Comparison of ENCODE assay signal across 10 cellular contexts in genomic region chr9:136011703-136012496, GRCh38. TPM values are rescaled to one million over a fixed set of nuclear protein-coding genes. Genes with fewer than 3 reads are reported as not detected.
DNase-seq lines count a peak whose midpoint lies in the region; ATAC-seq lines count a peak whose summit lies in the region.
"Had no signal": no experiment of that assay in that cellular context is flagged by ENCODE, and none has a peak within 500 bp of the region (broad histone marks: within the 10 kb centered on the region; RNA-seq: fewer than 3 reads in every experiment).

No MANE protein-coding gene starts in this region.

- ATAC-seq in HG02763 (IDR thresholded peaks at IDR 0.05; ENCODE audit: unreplicated experiment) = no peak
- ATAC-seq: activated T-helper 17 cell treated with anti-CD3 and anti-CD28 coated beads, Interleukin-2, amount 50 U/mL, for 72 hours had no signal

- intact Hi-C loops in cardiac septum (cut with DNase I) = loop anchor here (2.0 kb wide), 1 partner anchor 19 kb away; no protein-coding TSS in a partner anchor

- DNase-seq in Ammon's horn (ENCODE audit: low spot score) (peak; percentile 54), amniotic epithelial cell (ENCODE audit: low read depth) (peak; percentile 92), cardiac septum (ENCODE audit: low spot score) (peak; percentile 93), pons (ENCODE audit: low spot score) (peak; percentile 57), NCI-H1436 treated with DMSO at 0.1 percent for 48 hours (lab: John Stamatoyannopoulos, UW) (no peak), HK-2 (ENCODE audit: unreplicated experiment) (no peak), DMS79 treated with DMSO at 0.1 percent for 48 hours (lab: John Stamatoyannopoulos, UW) (no peak)
- DNase-seq: CD4-positive, CD25-positive, alpha-beta regulatory T cell had no signal

RNA-seq across cellular contexts. Expression of gene UBAC1, which starts 50.7 kb away (rescaled TPM):
- total RNA-seq in cardiac septum = 90.3 TPM

Comparison
In these comparisons a context has a peak if more than half of its experiments do, and no peak if none do; other contexts are left out.
1. DNase-seq: peak in Ammon's horn (single experiment), amniotic epithelial cell (single experiment), cardiac septum (single experiment) and pons (single experiment); none in NCI-H1436 treated with DMSO at 0.1 percent for 48 hours (single experiment), HK-2 (single experiment) and DMS79 treated with DMSO at 0.1 percent for 48 hours (single experiment).